Comparison of ENCODE assay signal across 8 cellular contexts in genomic region chr20:44089987-44090674, GRCh38.
DNase-seq lines count a peak whose midpoint lies in the region; ATAC-seq, FAIRE-seq and TF ChIP-seq lines count a peak whose summit lies in the region.

No MANE protein-coding gene starts in this region.

- no peak for TF ChIP-seq CTCF in HL-60 (IDR thresholded peaks at IDR 0.05; ENCODE audit: insufficient read depth, low read length)
- TF ChIP-seq CTCF in SU-DHL-6 (IDR thresholded peaks at IDR 0.05; ENCODE audit: insufficient read depth, low read length, poor library complexity, severe bottlenecking), result no peak
- TF ChIP-seq CTCF in D721Med (IDR thresholded peaks at IDR 0.05; ENCODE audit: insufficient read depth, missing control alignments), result no peak

- no peaks in the 10 kb centered on the region for H4K20me1 ChIP-seq in SU-DHL-6 (ENCODE audit: low read depth, low read length)

- H3K27me3 ChIP-seq in HL-60 (ENCODE audit: insufficient read depth, poor library complexity, severe bottlenecking), result no peaks in the 10 kb centered on the region
- H3K27me3 ChIP-seq in SU-DHL-6 (ENCODE audit: low read length), result no peaks in the 10 kb centered on the region

- no peaks in the 10 kb centered on the region for H3F3A ChIP-seq in SU-DHL-6 (ENCODE audit: insufficient read depth)

- DNase-seq in EH (ENCODE audit: low read depth) (peak; percentile 75), HL-60 (ENCODE audit: low read depth in 1 of 2, low spot score in 1 of 2) (peak; percentile 13 to 20), lung microvascular endothelial cell (ENCODE audit: low read depth in 2 of 2) (peak; percentile 14 to 60), D721Med (ENCODE audit: insufficient read length, low spot score) (no peak)
- no peak for DNase-seq in activated naive CD4-positive, alpha-beta T cell treated with Interleukin-2 at 50 U/mL for 16 hours

- FAIRE-seq in D721Med (lab: Jason Lieb, UNC), result no peak

- ATAC-seq in GM18505 (IDR thresholded peaks at IDR 0.05; ENCODE audit: unreplicated experiment), result no peak
- no peak for ATAC-seq in HG02759 (IDR thresholded peaks at IDR 0.05; ENCODE audit: unreplicated experiment)

- no peaks in the 10 kb centered on the region for H3K36me3 ChIP-seq in SU-DHL-6 (ENCODE audit: low read length)

- peak overlapping the region; percentile 66 for H2AFZ ChIP-seq in SU-DHL-6 (ENCODE audit: low read depth, low read length, severe bottlenecking)

- H3K27ac ChIP-seq in HL-60 (replicated peaks) (no peak overlapping the region), SU-DHL-6 (ENCODE audit: low read depth, low read length) (no peak overlapping the region)

- H3K9me3 ChIP-seq in SU-DHL-6 (ENCODE audit: insufficient read depth, low read length), result no peaks in the 10 kb centered on the region

- no peaks in the 10 kb centered on the region for H3K79me2 ChIP-seq in SU-DHL-6 (ENCODE audit: insufficient read depth, low read length)

- peak overlapping the region; percentile 33 for H3K4me2 ChIP-seq in SU-DHL-6 (ENCODE audit: low read depth, low read length, poor library complexity, severe bottlenecking)

- H3K9me2 ChIP-seq in SU-DHL-6 (replicated peaks; ENCODE audit: insufficient read depth, low read length), result no peaks in the 10 kb centered on the region

- H3K4me3 ChIP-seq in HL-60 (replicated peaks; ENCODE audit: insufficient read depth, low read length) (no peak overlapping the region), SU-DHL-6 (ENCODE audit: insufficient read depth, low read length, poor library complexity, severe bottlenecking) (no peak overlapping the region)

- no peak overlapping the region for H3K9ac ChIP-seq in SU-DHL-6 (ENCODE audit: low read length)

- no peak for TF ChIP-seq POLR2A in GM18505 (IDR thresholded peaks at IDR 0.05; ENCODE audit: borderline replicate concordance, extremely low read depth, insufficient read depth, insufficient read length)

Comparison
In these comparisons a context has a peak if more than half of its experiments do, and no peak if none do; other contexts are left out.
1. DNase-seq: peak in EH (single experiment), HL-60 (2 of 2) and lung microvascular endothelial cell (2 of 2); none in D721Med (single experiment) and activated naive CD4-positive, alpha-beta T cell treated with Interleukin-2 at 50 U/mL for 16 hours (single experiment).